ENCODE assay signal across 8 cellular contexts in genomic region chr22:41621911-41622179, GRCh38. TPM values are rescaled to one million over a fixed set of nuclear protein-coding genes. Genes with fewer than 3 reads are reported as not detected.
DNase-seq lines count a peak whose midpoint lies in the region; ATAC-seq and TF ChIP-seq lines count a peak whose summit lies in the region.

No MANE protein-coding gene starts in this region.

- peak overlapping the region; percentile 91 to 98 (median 97) for H3K27ac Mint-ChIP-seq in IgD-negative memory B cell

- H3K4me3 Mint-ChIP-seq in IgD-negative memory B cell, result peak overlapping the region; percentile 93 to 98 (median 96)

- POLR2A ChIA-PET in A673 (lab: Charles Lee; ENCODE audit: low non-redundant PET), result interaction anchor here (0.9 kb wide), 1 partner anchor 175 kb away, joined by 3 read pairs; the partner anchor contains the start of gene TOB2

- H3K9me3 ChIP-seq in A673 (ENCODE audit: low read depth, low read length, poor library complexity, severe bottlenecking), result no peaks in the 10 kb centered on the region
- H3K9me3 ChIP-seq in mucosa of stomach (ENCODE audit: control insufficient read depth, low read length), result no peaks in the 10 kb centered on the region

- H3K4me3 ChIP-seq in A673 (ENCODE audit: low read depth, low read length, poor library complexity, severe bottlenecking), result peak overlapping the region; percentile 88
- H3K4me3 ChIP-seq in mucosa of stomach (ENCODE audit: low read length), result peak overlapping the region; percentile 95

- no peak for TF ChIP-seq CTCF in A673 (conservative IDR thresholded peaks at IDR 0.05; ENCODE audit: low read depth, low read length)

- DNase-seq in A673 (ENCODE audit: low spot score) (no peak), cerebellar cortex (ENCODE audit: low spot score) (peak; percentile 10), ecto neural progenitor cell (ENCODE audit: low spot score) (no peak), NCI-H446 treated with DMSO at 0.1 percent for 48 hours (lab: John Stamatoyannopoulos, UW) (no peak), hypothalamus (lab: John Stamatoyannopoulos, UW) (no peak)

- intact Hi-C loops in A673 (cut with micrococcal nuclease; ENCODE audit: unreplicated experiment), result no loop called here

- no peaks in the 10 kb centered on the region for H3K9me3 Mint-ChIP-seq in IgD-negative memory B cell

- ATAC-seq in HG03196 (IDR thresholded peaks at IDR 0.05; ENCODE audit: unreplicated experiment), result no peak

- no TSS peak for BruUV-seq in A673 (replicated peaks; lab: Mats Ljungman, UMichigan)

- H3K4me1 ChIP-seq in A673 (ENCODE audit: insufficient read depth, low read length, poor library complexity, severe bottlenecking), result peaks cover 19% of the 10 kb centered on the region
- peaks cover 26% of the 10 kb centered on the region for H3K4me1 ChIP-seq in mucosa of stomach (ENCODE audit: control insufficient read depth, insufficient read depth, low read length)

- H3K27me3 ChIP-seq in A673 (replicated peaks; ENCODE audit: insufficient read depth, low read depth, low read length, poor library complexity), result no peaks in the 10 kb centered on the region
- no peaks in the 10 kb centered on the region for H3K27me3 ChIP-seq in mucosa of stomach (ENCODE audit: control insufficient read depth, insufficient read depth, low read length)

- H3K36me3 ChIP-seq in A673 (ENCODE audit: insufficient read depth, low read length, poor library complexity, severe bottlenecking) (peaks cover 41% of the 10 kb centered on the region), mucosa of stomach (ENCODE audit: control insufficient read depth, insufficient read depth, low read length) (no peaks in the 10 kb centered on the region)

- CTCF ChIA-PET in A673 (lab: Charles Lee), result no interaction called here

- peaks cover 18 to 31% (median 18%) of the 10 kb centered on the region in 3 donors for H3K4me1 Mint-ChIP-seq in IgD-negative memory B cell

- H3K9ac ChIP-seq in mucosa of stomach (ENCODE audit: low read length), result peak overlapping the region; percentile 90

- peak overlapping the region; percentile 98 for H3K27ac ChIP-seq in A673 (ENCODE audit: low read depth, low read length, poor library complexity, severe bottlenecking)

- no peaks in the 10 kb centered on the region for H3K27me3 Mint-ChIP-seq in IgD-negative memory B cell

- no peaks in the 10 kb centered on the region for H3K36me3 Mint-ChIP-seq in IgD-negative memory B cell

RNA-seq across cellular contexts. Expression of gene XRCC6, which starts 0.8 kb away (rescaled TPM):
- total RNA-seq in A673 (2021), result 545 and 558 TPM in 2 replicates
- polyA plus RNA-seq in IgD-negative memory B cell, result 377 TPM

RNA-seq across cellular contexts. Expression of gene DESI1, which starts 1.0 kb away (rescaled TPM):
- 44.0 and 47.6 TPM in 2 replicates for total RNA-seq in A673 (2021)
- polyA plus RNA-seq in IgD-negative memory B cell, result 12.5 TPM

RNA-seq across cellular contexts. Expression of gene PMM1, which starts 32.2 kb away (rescaled TPM):
- total RNA-seq in A673 (2021), result 26.8 and 30.5 TPM in 2 replicates
- 21.8 TPM for polyA plus RNA-seq in IgD-negative memory B cell
